Comparison of ENCODE assay signal across 8 cellular contexts in the genomic region with DNA sequence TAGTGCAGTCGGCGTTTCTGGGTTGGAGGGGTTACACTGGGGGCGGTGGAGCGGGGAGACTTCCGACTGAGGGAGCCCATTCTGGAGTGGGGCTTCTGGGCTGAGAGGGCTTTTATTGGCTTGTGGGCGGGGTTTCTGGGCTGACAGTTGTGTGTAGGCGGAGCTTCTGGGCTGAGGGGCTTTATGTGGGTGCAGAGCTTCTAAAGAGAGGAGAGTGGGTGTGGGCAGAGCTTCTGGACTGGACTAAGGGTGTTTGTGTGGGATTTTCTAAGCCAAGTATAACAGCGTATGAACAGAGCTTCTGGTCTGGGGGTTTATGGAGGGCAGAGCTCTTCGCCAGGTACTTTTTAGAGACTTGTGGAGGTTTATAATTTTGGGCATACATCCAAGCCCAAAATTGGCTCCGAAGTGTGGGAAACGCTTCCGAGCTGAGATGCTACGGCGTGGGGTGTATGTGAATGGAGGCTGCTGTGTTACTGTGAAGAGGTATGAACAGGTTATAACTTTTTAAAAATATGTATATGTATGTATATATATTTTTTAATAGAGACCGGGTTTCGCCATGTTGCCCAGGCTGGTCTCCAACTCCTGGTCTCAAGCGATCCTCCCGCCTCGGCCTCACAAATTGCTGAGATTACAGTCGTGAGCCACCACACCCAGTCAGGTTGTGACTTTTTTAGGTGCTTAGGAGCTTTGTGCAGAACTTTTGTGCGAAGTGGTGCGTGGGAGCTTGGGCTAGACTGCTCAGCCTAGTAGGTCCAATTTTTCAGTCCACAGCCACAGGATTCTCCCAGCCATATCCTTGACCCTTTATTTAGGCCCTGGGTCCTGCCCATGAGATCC. TPM values are rescaled to one million over a fixed set of nuclear protein-coding genes. Genes with fewer than 3 reads are reported as not detected.
DNase-seq lines count a peak whose midpoint lies in the region; ATAC-seq and TF ChIP-seq lines count a peak whose summit lies in the region.

No MANE protein-coding gene starts in this region.

- no peak for TF ChIP-seq POLR2A in NB4 (IDR thresholded peaks at IDR 0.05; ENCODE audit: extremely low read depth, insufficient read length)

- H3K79me2 ChIP-seq in neural cell (replicated peaks; ENCODE audit: insufficient read depth, low read length): peaks cover 21% of the 10 kb centered on the region

- peak overlapping the region; percentile 85 for H3K4me3 Mint-ChIP-seq in endodermal cell

- H3K27ac Mint-ChIP-seq in endodermal cell: peak overlapping the region; percentile 93

- peaks cover 25% of the 10 kb centered on the region for H3K36me3 Mint-ChIP-seq in endodermal cell (ENCODE audit: low read depth)

- H3K27me3 Mint-ChIP-seq in endodermal cell (ENCODE audit: insufficient read depth): no peaks in the 10 kb centered on the region

- peak overlapping the region; percentile 73 for H3K4me2 ChIP-seq in neural cell (ENCODE audit: low read length)

- H4K20me1 ChIP-seq in neural cell (ENCODE audit: insufficient read depth): no peaks in the 10 kb centered on the region

- no peaks in the 10 kb centered on the region for H3K9me2 ChIP-seq in neural cell (ENCODE audit: insufficient read depth, low read length)

- no peak for DNase-seq in NB4 (ENCODE audit: low read depth)
- DNase-seq in endodermal cell: no peak
- no peak for DNase-seq in stimulated activated CD4-positive, alpha-beta T cell treated with anti-CD3 and anti-CD28 coated beads, Interleukin-12 subunit alpha, Interleukin-12 subunit beta, amount 100 ng/mL, for 4 hours

- TF ChIP-seq EP300 in neural cell (conservative IDR thresholded peaks at IDR 0.05; ENCODE audit: poor library complexity, severe bottlenecking): no peak

- H3K4me1 Mint-ChIP-seq in endodermal cell: peaks cover 28% of the 10 kb centered on the region

- H3K27ac ChIP-seq in endodermal cell (ENCODE audit: low read depth, low read length): peak overlapping the region; percentile 29
- peak overlapping the region; percentile 100 for H3K27ac ChIP-seq in neural cell (ENCODE audit: low read length)

- no peaks in the 10 kb centered on the region for H3K27me3 ChIP-seq in endodermal cell (ENCODE audit: control insufficient read depth, insufficient read depth, low read length, poor library complexity, severe bottlenecking)
- H3K27me3 ChIP-seq in neural cell (ENCODE audit: insufficient read depth, low read depth, low read length): no peaks in the 10 kb centered on the region

- H2AFZ ChIP-seq in neural cell (ENCODE audit: low read depth, low read length): peak overlapping the region; percentile 18

- WGBS in endodermal cell (ENCODE audit: insufficient coverage in 1 of 2, insufficient read length in 1 of 2), 2 experiments: 59 to 71% methylated on average over 18 to 22 of the region's 22 CpGs

- H3K4me3 ChIP-seq in NB4 (ENCODE audit: low read depth, low read length): peak overlapping the region; percentile 68
- H3K4me3 ChIP-seq in endodermal cell (ENCODE audit: low read length): peak overlapping the region; percentile 87
- H3K4me3 ChIP-seq in neural cell (ENCODE audit: low read length): peak overlapping the region; percentile 79

- H3K36me3 ChIP-seq in endodermal cell (ENCODE audit: control insufficient read depth, insufficient read depth, low read length) (peaks cover 28% of the 10 kb centered on the region), neural cell (ENCODE audit: insufficient read depth, low read length) (no peaks in the 10 kb centered on the region)

- no peaks in the 10 kb centered on the region for H3F3A ChIP-seq in neural cell (ENCODE audit: insufficient read depth, low read length, poor library complexity, severe bottlenecking)

- no peak for TF ChIP-seq RAD21 in neural cell (conservative IDR thresholded peaks at IDR 0.05)

- H3K9ac ChIP-seq in endodermal cell (ENCODE audit: extremely low read depth, low read length, poor library complexity, severe bottlenecking): no peak overlapping the region
- peak overlapping the region; percentile 99 for H3K9ac ChIP-seq in neural cell (ENCODE audit: low read length)

- ATAC-seq in GM19043 (IDR thresholded peaks at IDR 0.05; ENCODE audit: low read depth, unreplicated experiment) (peak; percentile 12), HG03342 (IDR thresholded peaks at IDR 0.05; ENCODE audit: unreplicated experiment) (no peak), HG02970 (IDR thresholded peaks at IDR 0.05; ENCODE audit: low FRiP score, unreplicated experiment) (no peak), HG02973 (IDR thresholded peaks at IDR 0.05; ENCODE audit: unreplicated experiment) (no peak)

- peaks cover 14% of the 10 kb centered on the region for H3K4me1 ChIP-seq in endodermal cell (ENCODE audit: control insufficient read depth, insufficient read depth, low read length)

- H3K9me3 ChIP-seq in endodermal cell (ENCODE audit: control insufficient read depth, low read length): no peaks in the 10 kb centered on the region
- H3K9me3 ChIP-seq in neural cell (ENCODE audit: low read length): no peaks in the 10 kb centered on the region

- TF ChIP-seq CTCF in NB4 (IDR thresholded peaks at IDR 0.05; ENCODE audit: low read depth, low read length): no peak
- TF ChIP-seq CTCF in endodermal cell (conservative IDR thresholded peaks at IDR 0.05): no peak
- peak; percentile 70 for TF ChIP-seq CTCF in neural cell (IDR thresholded peaks at IDR 0.05; ENCODE audit: poor library complexity, severe bottlenecking)

- no peaks in the 10 kb centered on the region for H3K9me3 Mint-ChIP-seq in endodermal cell

TF ChIP-seq in neural cell, 6 proteins besides CTCF, POLR2A, EP300 and RAD21:
- TF ChIP-seq, protein P1, sequence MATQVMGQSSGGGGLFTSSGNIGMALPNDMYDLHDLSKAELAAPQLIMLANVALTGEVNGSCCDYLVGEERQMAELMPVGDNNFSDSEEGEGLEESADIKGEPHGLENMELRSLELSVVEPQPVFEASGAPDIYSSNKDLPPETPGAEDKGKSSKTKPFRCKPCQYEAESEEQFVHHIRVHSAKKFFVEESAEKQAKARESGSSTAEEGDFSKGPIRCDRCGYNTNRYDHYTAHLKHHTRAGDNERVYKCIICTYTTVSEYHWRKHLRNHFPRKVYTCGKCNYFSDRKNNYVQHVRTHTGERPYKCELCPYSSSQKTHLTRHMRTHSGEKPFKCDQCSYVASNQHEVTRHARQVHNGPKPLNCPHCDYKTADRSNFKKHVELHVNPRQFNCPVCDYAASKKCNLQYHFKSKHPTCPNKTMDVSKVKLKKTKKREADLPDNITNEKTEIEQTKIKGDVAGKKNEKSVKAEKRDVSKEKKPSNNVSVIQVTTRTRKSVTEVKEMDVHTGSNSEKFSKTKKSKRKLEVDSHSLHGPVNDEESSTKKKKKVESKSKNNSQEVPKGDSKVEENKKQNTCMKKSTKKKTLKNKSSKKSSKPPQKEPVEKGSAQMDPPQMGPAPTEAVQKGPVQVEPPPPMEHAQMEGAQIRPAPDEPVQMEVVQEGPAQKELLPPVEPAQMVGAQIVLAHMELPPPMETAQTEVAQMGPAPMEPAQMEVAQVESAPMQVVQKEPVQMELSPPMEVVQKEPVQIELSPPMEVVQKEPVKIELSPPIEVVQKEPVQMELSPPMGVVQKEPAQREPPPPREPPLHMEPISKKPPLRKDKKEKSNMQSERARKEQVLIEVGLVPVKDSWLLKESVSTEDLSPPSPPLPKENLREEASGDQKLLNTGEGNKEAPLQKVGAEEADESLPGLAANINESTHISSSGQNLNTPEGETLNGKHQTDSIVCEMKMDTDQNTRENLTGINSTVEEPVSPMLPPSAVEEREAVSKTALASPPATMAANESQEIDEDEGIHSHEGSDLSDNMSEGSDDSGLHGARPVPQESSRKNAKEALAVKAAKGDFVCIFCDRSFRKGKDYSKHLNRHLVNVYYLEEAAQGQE (IDR thresholded peaks at IDR 0.05; ENCODE audit: borderline replicate concordance): peak; percentile 15
- TF ChIP-seq SMC3 (conservative IDR thresholded peaks at IDR 0.05; ENCODE audit: poor library complexity) (no peak), MXI1 (conservative IDR thresholded peaks at IDR 0.05; ENCODE audit: poor library complexity, severe bottlenecking) (no peak)

RNA-seq across cellular contexts. Expression of a gene that starts 0.9 kb away (rescaled TPM):
- total RNA-seq in endodermal cell: 10 to 100 TPM; 11.0 to 20.3 TPM
- 26.6 TPM for polyA plus RNA-seq in endodermal cell (2013, experiment 1 of 2)
- polyA plus RNA-seq in endodermal cell (2013, experiment 2 of 2): 25.9 TPM
- 18.1 and 21.1 TPM in 2 replicates for polyA plus RNA-seq in neural cell
- polyA minus RNA-seq in neural cell: 10.1 and 12.2 TPM in 2 replicates

RNA-seq across cellular contexts. Expression of a gene that starts 34.2 kb away (rescaled TPM):
- 100 to 1,000 TPM in 1 of 2 donors, 10 to 100 TPM in 1; 95.4 to 119 TPM for total RNA-seq in endodermal cell
- polyA plus RNA-seq in endodermal cell (2013, experiment 1 of 2): 31.9 TPM
- polyA plus RNA-seq in endodermal cell (2013, experiment 2 of 2): 33.0 TPM
- 15.7 and 17.3 TPM in 2 replicates for polyA plus RNA-seq in neural cell
- polyA minus RNA-seq in neural cell: 37.7 and 41.7 TPM in 2 replicates

RNA-seq across cellular contexts. Expression of a gene that starts 59.9 kb away (rescaled TPM):
- 100 to 1,000 TPM; 201 to 235 TPM for total RNA-seq in endodermal cell
- polyA plus RNA-seq in endodermal cell (2013, experiment 1 of 2): 307 TPM
- 280 TPM for polyA plus RNA-seq in endodermal cell (2013, experiment 2 of 2)
- 210 and 214 TPM in 2 replicates for polyA plus RNA-seq in neural cell
- 160 and 178 TPM in 2 replicates for polyA minus RNA-seq in neural cell
